ENCODE assay signal across 1 cellular context in the genomic region with DNA sequence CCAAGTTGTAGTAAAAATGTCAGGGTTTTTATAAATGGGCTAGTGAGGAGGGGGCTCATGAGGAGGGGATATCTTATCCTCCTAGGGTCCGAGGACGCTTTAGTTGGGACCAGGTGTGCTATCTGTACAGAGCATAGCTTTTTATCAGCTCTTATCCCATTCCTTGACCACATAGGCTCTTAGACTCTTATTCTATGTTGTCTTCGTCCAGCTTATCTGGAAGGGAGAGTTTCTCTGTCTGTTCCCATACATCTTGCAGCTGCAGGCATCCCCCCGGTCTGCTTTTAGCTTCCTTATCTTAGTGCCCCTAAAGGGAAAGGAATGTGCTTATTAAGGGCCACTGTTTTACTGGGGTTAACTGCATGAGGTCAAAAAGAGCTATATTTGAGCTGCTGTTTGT.
TF ChIP-seq lines count a peak whose summit lies in the region.

No MANE protein-coding gene starts in this region.

TF ChIP-seq in K562, 482 proteins besides CTCF, POLR2A, EP300 and RAD21 (continued from another document and continues in another):
- TF ChIP-seq, protein P1, sequence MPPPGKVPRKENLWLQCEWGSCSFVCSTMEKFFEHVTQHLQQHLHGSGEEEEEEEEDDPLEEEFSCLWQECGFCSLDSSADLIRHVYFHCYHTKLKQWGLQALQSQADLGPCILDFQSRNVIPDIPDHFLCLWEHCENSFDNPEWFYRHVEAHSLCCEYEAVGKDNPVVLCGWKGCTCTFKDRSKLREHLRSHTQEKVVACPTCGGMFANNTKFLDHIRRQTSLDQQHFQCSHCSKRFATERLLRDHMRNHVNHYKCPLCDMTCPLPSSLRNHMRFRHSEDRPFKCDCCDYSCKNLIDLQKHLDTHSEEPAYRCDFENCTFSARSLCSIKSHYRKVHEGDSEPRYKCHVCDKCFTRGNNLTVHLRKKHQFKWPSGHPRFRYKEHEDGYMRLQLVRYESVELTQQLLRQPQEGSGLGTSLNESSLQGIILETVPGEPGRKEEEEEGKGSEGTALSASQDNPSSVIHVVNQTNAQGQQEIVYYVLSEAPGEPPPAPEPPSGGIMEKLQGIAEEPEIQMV (tag; conservative IDR thresholded peaks at IDR 0.05; ENCODE audit: low read depth) = no peak
- no peak for TF ChIP-seq ZNF444 (CRISPR knock-in tag; IDR thresholded peaks at IDR 0.05)
- TF ChIP-seq, protein P2, sequence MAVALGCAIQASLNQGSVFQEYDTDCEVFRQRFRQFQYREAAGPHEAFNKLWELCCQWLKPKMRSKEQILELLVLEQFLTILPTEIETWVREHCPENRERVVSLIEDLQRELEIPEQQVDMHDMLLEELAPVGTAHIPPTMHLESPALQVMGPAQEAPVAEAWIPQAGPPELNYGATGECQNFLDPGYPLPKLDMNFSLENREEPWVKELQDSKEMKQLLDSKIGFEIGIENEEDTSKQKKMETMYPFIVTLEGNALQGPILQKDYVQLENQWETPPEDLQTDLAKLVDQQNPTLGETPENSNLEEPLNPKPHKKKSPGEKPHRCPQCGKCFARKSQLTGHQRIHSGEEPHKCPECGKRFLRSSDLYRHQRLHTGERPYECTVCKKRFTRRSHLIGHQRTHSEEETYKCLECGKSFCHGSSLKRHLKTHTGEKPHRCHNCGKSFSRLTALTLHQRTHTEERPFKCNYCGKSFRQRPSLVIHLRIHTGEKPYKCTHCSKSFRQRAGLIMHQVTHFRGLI (CRISPR knock-in tag; IDR thresholded peaks at IDR 0.05) = no peak
- TF ChIP-seq, protein P3, sequence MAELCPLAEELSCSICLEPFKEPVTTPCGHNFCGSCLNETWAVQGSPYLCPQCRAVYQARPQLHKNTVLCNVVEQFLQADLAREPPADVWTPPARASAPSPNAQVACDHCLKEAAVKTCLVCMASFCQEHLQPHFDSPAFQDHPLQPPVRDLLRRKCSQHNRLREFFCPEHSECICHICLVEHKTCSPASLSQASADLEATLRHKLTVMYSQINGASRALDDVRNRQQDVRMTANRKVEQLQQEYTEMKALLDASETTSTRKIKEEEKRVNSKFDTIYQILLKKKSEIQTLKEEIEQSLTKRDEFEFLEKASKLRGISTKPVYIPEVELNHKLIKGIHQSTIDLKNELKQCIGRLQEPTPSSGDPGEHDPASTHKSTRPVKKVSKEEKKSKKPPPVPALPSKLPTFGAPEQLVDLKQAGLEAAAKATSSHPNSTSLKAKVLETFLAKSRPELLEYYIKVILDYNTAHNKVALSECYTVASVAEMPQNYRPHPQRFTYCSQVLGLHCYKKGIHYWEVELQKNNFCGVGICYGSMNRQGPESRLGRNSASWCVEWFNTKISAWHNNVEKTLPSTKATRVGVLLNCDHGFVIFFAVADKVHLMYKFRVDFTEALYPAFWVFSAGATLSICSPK (IDR thresholded peaks at IDR 0.05; ENCODE audit: borderline replicate concordance) = no peak
- TF ChIP-seq, protein P4, sequence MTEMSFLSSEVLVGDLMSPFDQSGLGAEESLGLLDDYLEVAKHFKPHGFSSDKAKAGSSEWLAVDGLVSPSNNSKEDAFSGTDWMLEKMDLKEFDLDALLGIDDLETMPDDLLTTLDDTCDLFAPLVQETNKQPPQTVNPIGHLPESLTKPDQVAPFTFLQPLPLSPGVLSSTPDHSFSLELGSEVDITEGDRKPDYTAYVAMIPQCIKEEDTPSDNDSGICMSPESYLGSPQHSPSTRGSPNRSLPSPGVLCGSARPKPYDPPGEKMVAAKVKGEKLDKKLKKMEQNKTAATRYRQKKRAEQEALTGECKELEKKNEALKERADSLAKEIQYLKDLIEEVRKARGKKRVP (CRISPR knock-in tag; IDR thresholded peaks at IDR 0.05) = peak; percentile 50; the same call in 1 of the 2 replicates
- TF ChIP-seq POLR2G (IDR thresholded peaks at IDR 0.05; ENCODE audit: low read depth, low read length) = no peak
- TF ChIP-seq, protein P5, sequence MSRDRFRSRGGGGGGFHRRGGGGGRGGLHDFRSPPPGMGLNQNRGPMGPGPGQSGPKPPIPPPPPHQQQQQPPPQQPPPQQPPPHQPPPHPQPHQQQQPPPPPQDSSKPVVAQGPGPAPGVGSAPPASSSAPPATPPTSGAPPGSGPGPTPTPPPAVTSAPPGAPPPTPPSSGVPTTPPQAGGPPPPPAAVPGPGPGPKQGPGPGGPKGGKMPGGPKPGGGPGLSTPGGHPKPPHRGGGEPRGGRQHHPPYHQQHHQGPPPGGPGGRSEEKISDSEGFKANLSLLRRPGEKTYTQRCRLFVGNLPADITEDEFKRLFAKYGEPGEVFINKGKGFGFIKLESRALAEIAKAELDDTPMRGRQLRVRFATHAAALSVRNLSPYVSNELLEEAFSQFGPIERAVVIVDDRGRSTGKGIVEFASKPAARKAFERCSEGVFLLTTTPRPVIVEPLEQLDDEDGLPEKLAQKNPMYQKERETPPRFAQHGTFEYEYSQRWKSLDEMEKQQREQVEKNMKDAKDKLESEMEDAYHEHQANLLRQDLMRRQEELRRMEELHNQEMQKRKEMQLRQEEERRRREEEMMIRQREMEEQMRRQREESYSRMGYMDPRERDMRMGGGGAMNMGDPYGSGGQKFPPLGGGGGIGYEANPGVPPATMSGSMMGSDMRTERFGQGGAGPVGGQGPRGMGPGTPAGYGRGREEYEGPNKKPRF (IDR thresholded peaks at IDR 0.05; ENCODE audit: low read depth, low read length) = no peak
- TF ChIP-seq HEY1 (CRISPR knock-in tag; IDR thresholded peaks at IDR 0.05; ENCODE audit: borderline replicate concordance) = no peak
- TF ChIP-seq, protein P6, sequence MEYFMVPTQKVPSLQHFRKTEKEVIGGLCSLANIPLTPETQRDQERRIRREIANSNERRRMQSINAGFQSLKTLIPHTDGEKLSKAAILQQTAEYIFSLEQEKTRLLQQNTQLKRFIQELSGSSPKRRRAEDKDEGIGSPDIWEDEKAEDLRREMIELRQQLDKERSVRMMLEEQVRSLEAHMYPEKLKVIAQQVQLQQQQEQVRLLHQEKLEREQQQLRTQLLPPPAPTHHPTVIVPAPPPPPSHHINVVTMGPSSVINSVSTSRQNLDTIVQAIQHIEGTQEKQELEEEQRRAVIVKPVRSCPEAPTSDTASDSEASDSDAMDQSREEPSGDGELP (CRISPR knock-in tag; IDR thresholded peaks at IDR 0.05; ENCODE audit: borderline replicate concordance) = no peak
- TF ChIP-seq, protein P7, sequence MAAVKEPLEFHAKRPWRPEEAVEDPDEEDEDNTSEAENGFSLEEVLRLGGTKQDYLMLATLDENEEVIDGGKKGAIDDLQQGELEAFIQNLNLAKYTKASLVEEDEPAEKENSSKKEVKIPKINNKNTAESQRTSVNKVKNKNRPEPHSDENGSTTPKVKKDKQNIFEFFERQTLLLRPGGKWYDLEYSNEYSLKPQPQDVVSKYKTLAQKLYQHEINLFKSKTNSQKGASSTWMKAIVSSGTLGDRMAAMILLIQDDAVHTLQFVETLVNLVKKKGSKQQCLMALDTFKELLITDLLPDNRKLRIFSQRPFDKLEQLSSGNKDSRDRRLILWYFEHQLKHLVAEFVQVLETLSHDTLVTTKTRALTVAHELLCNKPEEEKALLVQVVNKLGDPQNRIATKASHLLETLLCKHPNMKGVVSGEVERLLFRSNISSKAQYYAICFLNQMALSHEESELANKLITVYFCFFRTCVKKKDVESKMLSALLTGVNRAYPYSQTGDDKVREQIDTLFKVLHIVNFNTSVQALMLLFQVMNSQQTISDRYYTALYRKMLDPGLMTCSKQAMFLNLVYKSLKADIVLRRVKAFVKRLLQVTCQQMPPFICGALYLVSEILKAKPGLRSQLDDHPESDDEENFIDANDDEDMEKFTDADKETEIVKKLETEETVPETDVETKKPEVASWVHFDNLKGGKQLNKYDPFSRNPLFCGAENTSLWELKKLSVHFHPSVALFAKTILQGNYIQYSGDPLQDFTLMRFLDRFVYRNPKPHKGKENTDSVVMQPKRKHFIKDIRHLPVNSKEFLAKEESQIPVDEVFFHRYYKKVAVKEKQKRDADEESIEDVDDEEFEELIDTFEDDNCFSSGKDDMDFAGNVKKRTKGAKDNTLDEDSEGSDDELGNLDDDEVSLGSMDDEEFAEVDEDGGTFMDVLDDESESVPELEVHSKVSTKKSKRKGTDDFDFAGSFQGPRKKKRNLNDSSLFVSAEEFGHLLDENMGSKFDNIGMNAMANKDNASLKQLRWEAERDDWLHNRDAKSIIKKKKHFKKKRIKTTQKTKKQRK (IDR thresholded peaks at IDR 0.05; ENCODE audit: borderline replicate concordance, low read depth, low read length) = no peak
- TF ChIP-seq ADNP (tag; IDR thresholded peaks at IDR 0.05) = no peak
- no peak for TF ChIP-seq ZKSCAN1 (IDR thresholded peaks at IDR 0.05; ENCODE audit: low read depth, low read length)
- TF ChIP-seq, protein P8, sequence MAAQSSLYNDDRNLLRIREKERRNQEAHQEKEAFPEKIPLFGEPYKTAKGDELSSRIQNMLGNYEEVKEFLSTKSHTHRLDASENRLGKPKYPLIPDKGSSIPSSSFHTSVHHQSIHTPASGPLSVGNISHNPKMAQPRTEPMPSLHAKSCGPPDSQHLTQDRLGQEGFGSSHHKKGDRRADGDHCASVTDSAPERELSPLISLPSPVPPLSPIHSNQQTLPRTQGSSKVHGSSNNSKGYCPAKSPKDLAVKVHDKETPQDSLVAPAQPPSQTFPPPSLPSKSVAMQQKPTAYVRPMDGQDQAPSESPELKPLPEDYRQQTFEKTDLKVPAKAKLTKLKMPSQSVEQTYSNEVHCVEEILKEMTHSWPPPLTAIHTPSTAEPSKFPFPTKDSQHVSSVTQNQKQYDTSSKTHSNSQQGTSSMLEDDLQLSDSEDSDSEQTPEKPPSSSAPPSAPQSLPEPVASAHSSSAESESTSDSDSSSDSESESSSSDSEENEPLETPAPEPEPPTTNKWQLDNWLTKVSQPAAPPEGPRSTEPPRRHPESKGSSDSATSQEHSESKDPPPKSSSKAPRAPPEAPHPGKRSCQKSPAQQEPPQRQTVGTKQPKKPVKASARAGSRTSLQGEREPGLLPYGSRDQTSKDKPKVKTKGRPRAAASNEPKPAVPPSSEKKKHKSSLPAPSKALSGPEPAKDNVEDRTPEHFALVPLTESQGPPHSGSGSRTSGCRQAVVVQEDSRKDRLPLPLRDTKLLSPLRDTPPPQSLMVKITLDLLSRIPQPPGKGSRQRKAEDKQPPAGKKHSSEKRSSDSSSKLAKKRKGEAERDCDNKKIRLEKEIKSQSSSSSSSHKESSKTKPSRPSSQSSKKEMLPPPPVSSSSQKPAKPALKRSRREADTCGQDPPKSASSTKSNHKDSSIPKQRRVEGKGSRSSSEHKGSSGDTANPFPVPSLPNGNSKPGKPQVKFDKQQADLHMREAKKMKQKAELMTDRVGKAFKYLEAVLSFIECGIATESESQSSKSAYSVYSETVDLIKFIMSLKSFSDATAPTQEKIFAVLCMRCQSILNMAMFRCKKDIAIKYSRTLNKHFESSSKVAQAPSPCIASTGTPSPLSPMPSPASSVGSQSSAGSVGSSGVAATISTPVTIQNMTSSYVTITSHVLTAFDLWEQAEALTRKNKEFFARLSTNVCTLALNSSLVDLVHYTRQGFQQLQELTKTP (IDR thresholded peaks at IDR 0.05; ENCODE audit: low read depth in 1 of 2, partially characterized antibody in 2 of 2) = peak in 1 of 2 experiments; percentile 58
- TF ChIP-seq NFXL1 (CRISPR knock-in tag; IDR thresholded peaks at IDR 0.05) = no peak
- TF ChIP-seq MEF2A (IDR thresholded peaks at IDR 0.05; ENCODE audit: control insufficient read depth, low read depth, low read length) = peak; percentile 89
- TF ChIP-seq, protein P9, sequence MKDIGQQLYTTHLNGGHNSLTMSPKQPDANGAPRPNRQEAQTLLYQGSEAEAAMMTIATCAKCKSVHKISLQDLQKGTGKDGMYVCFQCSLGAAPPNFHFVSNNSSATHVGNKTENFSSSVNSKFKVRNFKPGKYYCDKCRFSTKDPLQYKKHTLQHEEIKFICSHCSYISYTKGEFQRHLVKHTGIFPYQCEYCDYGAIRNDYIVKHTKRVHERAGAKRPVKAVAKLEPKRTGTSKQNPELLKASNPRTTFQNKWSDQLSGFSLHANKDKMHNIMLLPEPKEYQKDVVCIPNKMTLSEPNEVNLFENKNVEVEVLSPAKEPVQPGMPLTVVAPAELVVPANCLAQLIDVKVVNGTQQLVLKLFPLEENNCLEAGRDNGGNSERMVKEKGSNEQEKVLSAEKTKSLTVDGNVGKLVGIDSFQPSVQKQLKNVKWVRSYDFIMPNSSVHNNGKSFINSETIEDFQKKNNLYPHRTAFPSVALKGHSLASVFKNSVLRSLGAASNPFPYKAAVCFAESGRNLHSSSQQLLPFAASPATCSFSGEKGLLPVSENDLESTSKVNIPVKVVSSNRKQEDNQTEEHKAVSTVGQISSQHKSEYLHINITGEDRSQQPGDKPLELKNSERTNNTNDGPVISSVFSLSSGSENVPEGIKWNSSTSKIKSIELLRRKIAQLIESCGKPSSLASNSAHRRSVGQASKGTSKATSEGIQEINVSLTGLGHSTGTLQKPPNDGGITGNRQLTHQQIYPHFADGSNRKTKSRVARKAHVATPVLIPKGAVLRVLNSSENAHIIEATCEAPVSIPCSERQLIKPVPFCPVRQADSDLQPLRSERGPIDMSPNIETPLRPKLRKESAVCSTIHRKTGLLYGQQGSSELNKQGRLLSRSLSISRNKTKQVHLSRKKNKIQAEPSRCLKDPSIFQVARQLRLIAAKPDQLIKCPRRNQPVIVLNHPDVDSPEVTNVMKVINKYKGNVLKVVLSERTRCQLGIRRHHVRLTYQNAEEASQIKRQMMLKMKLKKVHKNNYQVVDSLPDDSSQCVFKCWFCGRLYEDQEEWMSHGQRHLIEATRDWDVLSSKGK (CRISPR knock-in tag; IDR thresholded peaks at IDR 0.05) = no peak
- TF ChIP-seq, protein P10, sequence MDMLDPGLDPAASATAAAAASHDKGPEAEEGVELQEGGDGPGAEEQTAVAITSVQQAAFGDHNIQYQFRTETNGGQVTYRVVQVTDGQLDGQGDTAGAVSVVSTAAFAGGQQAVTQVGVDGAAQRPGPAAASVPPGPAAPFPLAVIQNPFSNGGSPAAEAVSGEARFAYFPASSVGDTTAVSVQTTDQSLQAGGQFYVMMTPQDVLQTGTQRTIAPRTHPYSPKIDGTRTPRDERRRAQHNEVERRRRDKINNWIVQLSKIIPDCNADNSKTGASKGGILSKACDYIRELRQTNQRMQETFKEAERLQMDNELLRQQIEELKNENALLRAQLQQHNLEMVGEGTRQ (CRISPR knock-in tag; IDR thresholded peaks at IDR 0.05) = no peak
- peak in 1 of 2 experiments; percentile 74; a peak in 2 of 4 replicates for TF ChIP-seq MAZ (CRISPR knock-in tag; conservative IDR thresholded peaks at IDR 0.05 in 1 of 2, IDR thresholded peaks at IDR 0.05 in 1 of 2)
- 0 out of 2 replicates have a peak, but pooled peaks have one; percentile 24 for TF ChIP-seq ATF7 (IDR thresholded peaks at IDR 0.05)
- no peak for TF ChIP-seq ZFPM2 (CRISPR knock-in tag; IDR thresholded peaks at IDR 0.05)
- TF ChIP-seq ARNT (IDR thresholded peaks at IDR 0.05) = peak; percentile 77 to 93; a peak in 3 of 4 replicates
- no peak for TF ChIP-seq TFAM (CRISPR knock-in tag; conservative IDR thresholded peaks at IDR 0.05)
- TF ChIP-seq MYC (IDR thresholded peaks at IDR 0.05; ENCODE audit: low read depth, low read length) = no peak
- TF ChIP-seq MYC (CRISPR knock-in tag; IDR thresholded peaks at IDR 0.05; ENCODE audit: borderline replicate concordance, low read depth) = no peak
- TF ChIP-seq ZNF124 (CRISPR knock-in tag; IDR thresholded peaks at IDR 0.05) = no peak
- no peak for TF ChIP-seq EZH2 (IDR thresholded peaks at IDR 0.05; ENCODE audit: borderline replicate concordance, low read depth, low read length)
- TF ChIP-seq CEBPB (tag; IDR thresholded peaks at IDR 0.05) = no peak
- TF ChIP-seq, protein P11, sequence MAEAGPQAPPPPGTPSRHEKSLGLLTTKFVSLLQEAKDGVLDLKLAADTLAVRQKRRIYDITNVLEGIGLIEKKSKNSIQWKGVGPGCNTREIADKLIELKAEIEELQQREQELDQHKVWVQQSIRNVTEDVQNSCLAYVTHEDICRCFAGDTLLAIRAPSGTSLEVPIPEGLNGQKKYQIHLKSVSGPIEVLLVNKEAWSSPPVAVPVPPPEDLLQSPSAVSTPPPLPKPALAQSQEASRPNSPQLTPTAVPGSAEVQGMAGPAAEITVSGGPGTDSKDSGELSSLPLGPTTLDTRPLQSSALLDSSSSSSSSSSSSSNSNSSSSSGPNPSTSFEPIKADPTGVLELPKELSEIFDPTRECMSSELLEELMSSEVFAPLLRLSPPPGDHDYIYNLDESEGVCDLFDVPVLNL (CRISPR knock-in tag; IDR thresholded peaks at IDR 0.05; ENCODE audit: low read depth) = no peak
- TF ChIP-seq FOXK2 (conservative IDR thresholded peaks at IDR 0.05 in 1 of 2, IDR thresholded peaks at IDR 0.05 in 1 of 2; ENCODE audit: low read depth in 2 of 2) = peak; percentile 22 to 40; a peak in 1 of 4 replicates
- TF ChIP-seq ARID2 (IDR thresholded peaks at IDR 0.05) = no peak
- TF ChIP-seq LARP7 (IDR thresholded peaks at IDR 0.05) = no peak
- no peak for TF ChIP-seq ZNF133 (CRISPR knock-in tag; IDR thresholded peaks at IDR 0.05)
